ENCODE assay signal across 1 cellular context in genomic region chr1:85581138-85581801, GRCh38.
TF ChIP-seq lines count a peak whose summit lies in the region.

No MANE protein-coding gene starts in this region.

TF ChIP-seq in HepG2, 621 proteins besides CTCF, POLR2A, EP300 and RAD21 (continued from another document and continues in another):
- TF ChIP-seq, protein P1, sequence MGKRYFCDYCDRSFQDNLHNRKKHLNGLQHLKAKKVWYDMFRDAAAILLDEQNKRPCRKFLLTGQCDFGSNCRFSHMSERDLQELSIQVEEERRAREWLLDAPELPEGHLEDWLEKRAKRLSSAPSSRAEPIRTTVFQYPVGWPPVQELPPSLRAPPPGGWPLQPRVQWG (CRISPR knock-in tag; IDR thresholded peaks at IDR 0.05; ENCODE audit: borderline replicate concordance, low read depth): no peak
- TF ChIP-seq ZNF546 (CRISPR knock-in tag; conservative IDR thresholded peaks at IDR 0.05): no peak
- no peak for TF ChIP-seq ZNF674 (CRISPR knock-in tag; IDR thresholded peaks at IDR 0.05; ENCODE audit: low read depth)
- TF ChIP-seq HMGXB4 (CRISPR knock-in tag; IDR thresholded peaks at IDR 0.05; ENCODE audit: borderline replicate concordance in 1 of 2, low read depth in 1 of 2): peak; percentile 92 to 96
- TF ChIP-seq ZBTB2 (CRISPR knock-in tag; IDR thresholded peaks at IDR 0.05; ENCODE audit: low read depth): 0 out of 2 replicates have a peak, but pooled peaks have one; percentile 5
- no peak for TF ChIP-seq MIER2 (CRISPR knock-in tag; IDR thresholded peaks at IDR 0.05)
- no peak for TF ChIP-seq ZNF737 (CRISPR knock-in tag; IDR thresholded peaks at IDR 0.05; ENCODE audit: borderline replicate concordance)
- TF ChIP-seq ZNF770 (CRISPR knock-in tag; IDR thresholded peaks at IDR 0.05): no peak
- 0 out of 2 replicates have a peak, but pooled peaks have one; percentile 11 for TF ChIP-seq ZSCAN29 (CRISPR knock-in tag; conservative IDR thresholded peaks at IDR 0.05)
- peak; percentile 63; the same call in 1 of the 2 replicates for TF ChIP-seq ZNF83 (CRISPR knock-in tag; IDR thresholded peaks at IDR 0.05; ENCODE audit: borderline replicate concordance)
- TF ChIP-seq, protein P2, sequence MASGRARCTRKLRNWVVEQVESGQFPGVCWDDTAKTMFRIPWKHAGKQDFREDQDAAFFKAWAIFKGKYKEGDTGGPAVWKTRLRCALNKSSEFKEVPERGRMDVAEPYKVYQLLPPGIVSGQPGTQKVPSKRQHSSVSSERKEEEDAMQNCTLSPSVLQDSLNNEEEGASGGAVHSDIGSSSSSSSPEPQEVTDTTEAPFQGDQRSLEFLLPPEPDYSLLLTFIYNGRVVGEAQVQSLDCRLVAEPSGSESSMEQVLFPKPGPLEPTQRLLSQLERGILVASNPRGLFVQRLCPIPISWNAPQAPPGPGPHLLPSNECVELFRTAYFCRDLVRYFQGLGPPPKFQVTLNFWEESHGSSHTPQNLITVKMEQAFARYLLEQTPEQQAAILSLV (CRISPR knock-in tag; IDR thresholded peaks at IDR 0.05; ENCODE audit: borderline replicate concordance): no peak
- TF ChIP-seq ZNF879 (CRISPR knock-in tag; IDR thresholded peaks at IDR 0.05): no peak
- no peak for TF ChIP-seq ZBED4 (CRISPR knock-in tag; IDR thresholded peaks at IDR 0.05; ENCODE audit: borderline replicate concordance)
- TF ChIP-seq XRCC5 (optimal IDR thresholded peaks at IDR 0.05; ENCODE audit: low read length): peak; percentile 90
- TF ChIP-seq ARID5B (CRISPR knock-in tag; IDR thresholded peaks at IDR 0.05): peak; percentile 65; the same call in 1 of the 2 replicates
- no peak for TF ChIP-seq ZNF558 (CRISPR knock-in tag; IDR thresholded peaks at IDR 0.05; ENCODE audit: borderline replicate concordance)
- TF ChIP-seq, protein P3, sequence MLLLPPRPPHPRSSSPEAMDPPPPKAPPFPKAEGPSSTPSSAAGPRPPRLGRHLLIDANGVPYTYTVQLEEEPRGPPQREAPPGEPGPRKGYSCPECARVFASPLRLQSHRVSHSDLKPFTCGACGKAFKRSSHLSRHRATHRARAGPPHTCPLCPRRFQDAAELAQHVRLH (CRISPR knock-in tag; IDR thresholded peaks at IDR 0.05; ENCODE audit: borderline replicate concordance, low read depth): no peak
- TF ChIP-seq, protein P4, sequence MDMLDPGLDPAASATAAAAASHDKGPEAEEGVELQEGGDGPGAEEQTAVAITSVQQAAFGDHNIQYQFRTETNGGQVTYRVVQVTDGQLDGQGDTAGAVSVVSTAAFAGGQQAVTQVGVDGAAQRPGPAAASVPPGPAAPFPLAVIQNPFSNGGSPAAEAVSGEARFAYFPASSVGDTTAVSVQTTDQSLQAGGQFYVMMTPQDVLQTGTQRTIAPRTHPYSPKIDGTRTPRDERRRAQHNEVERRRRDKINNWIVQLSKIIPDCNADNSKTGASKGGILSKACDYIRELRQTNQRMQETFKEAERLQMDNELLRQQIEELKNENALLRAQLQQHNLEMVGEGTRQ (IDR thresholded peaks at IDR 0.05; ENCODE audit: low read depth, low read length): no peak
- TF ChIP-seq, protein P4 (CRISPR knock-in tag; IDR thresholded peaks at IDR 0.05; ENCODE audit: borderline replicate concordance): no peak
- TF ChIP-seq MEIS2 (CRISPR knock-in tag; IDR thresholded peaks at IDR 0.05): no peak
- TF ChIP-seq EED (CRISPR knock-in tag; IDR thresholded peaks at IDR 0.05): 0 out of 2 replicates have a peak, but pooled peaks have one; percentile 49
- 0 out of 2 replicates have a peak, but pooled peaks have one; percentile 29 for TF ChIP-seq RBAK (CRISPR knock-in tag; IDR thresholded peaks at IDR 0.05)
- no peak for TF ChIP-seq DZIP1 (CRISPR knock-in tag; IDR thresholded peaks at IDR 0.05)
- no peak for TF ChIP-seq PRPF4 (IDR thresholded peaks at IDR 0.05; ENCODE audit: low read depth, low read length, poor library complexity, severe bottlenecking)
- peak; percentile 58; the same call in 1 of the 2 replicates for TF ChIP-seq ZNF274 (CRISPR knock-in tag; IDR thresholded peaks at IDR 0.05)
- peak; percentile 74 for TF ChIP-seq HDAC1 (CRISPR knock-in tag; IDR thresholded peaks at IDR 0.05)
- TF ChIP-seq BATF2 (CRISPR knock-in tag; IDR thresholded peaks at IDR 0.05): 0 out of 2 replicates have a peak, but pooled peaks have one; percentile 9
- TF ChIP-seq, protein P5, sequence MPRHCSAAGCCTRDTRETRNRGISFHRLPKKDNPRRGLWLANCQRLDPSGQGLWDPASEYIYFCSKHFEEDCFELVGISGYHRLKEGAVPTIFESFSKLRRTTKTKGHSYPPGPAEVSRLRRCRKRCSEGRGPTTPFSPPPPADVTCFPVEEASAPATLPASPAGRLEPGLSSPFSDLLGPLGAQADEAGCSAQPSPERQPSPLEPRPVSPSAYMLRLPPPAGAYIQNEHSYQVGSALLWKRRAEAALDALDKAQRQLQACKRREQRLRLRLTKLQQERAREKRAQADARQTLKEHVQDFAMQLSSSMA (CRISPR knock-in tag; IDR thresholded peaks at IDR 0.05): no peak
- TF ChIP-seq MAFK (conservative IDR thresholded peaks at IDR 0.05 in 1 of 2, IDR thresholded peaks at IDR 0.05 in 1 of 2; ENCODE audit: low read length in 2 of 2): no peak
- no peak for TF ChIP-seq SP1 (IDR thresholded peaks at IDR 0.05)
- TF ChIP-seq SP1 (CRISPR knock-in tag; IDR thresholded peaks at IDR 0.05): no peak
- TF ChIP-seq MAFG (CRISPR knock-in tag; IDR thresholded peaks at IDR 0.05): no peak
